ENCODE assay signal across 13 cellular contexts in genomic region chr4:4388836-4389575, GRCh38.
"Had no signal": no experiment of that assay in that cellular context is flagged by ENCODE, and none has a peak within 500 bp of the region (broad histone marks: within the 10 kb centered on the region; RNA-seq: fewer than 3 reads in every experiment).

No MANE protein-coding gene starts in this region.

- H3K9me3 Mint-ChIP-seq: naive B cell; stimulated activated naive CD8-positive, alpha-beta T cell treated with anti-CD3 and anti-CD28 coated beads, Interleukin-15, amount 100 ng/mL, for 72 hours had no signal

- DNase-seq: activated effector memory CD4-positive, alpha-beta T cell treated with Interleukin-2 at 50 U/mL for 16 hours; activated T-cell treated with anti-CD3 and anti-CD28 coated beads, Interleukin-2, amount 50 U/mL, for 1 hour; amygdala; brain microvascular endothelial cell; foreskin melanocyte; lower lobe of right lung; naive B cell; occipital lobe; stimulated activated CD4-positive, alpha-beta T cell treated with anti-CD3 and anti-CD28 coated beads, Interleukin-2, amount 100 ng/mL, for 48 hours; stimulated activated CD8-positive, alpha-beta memory T cell treated with anti-CD3 and anti-CD28 coated beads, Interleukin-4, amount 100 ng/mL, for 48 hours; stimulated activated naive CD8-positive, alpha-beta T cell treated with anti-CD3 and anti-CD28 coated beads, Interleukin-15, amount 100 ng/mL, for 72 hours; SW 1271; uterus had no signal

- H3K36me3 Mint-ChIP-seq: naive B cell had no signal

- H3K27ac ChIP-seq: brain microvascular endothelial cell, lower lobe of right lung, uterus had no signal

- H3K27ac Mint-ChIP-seq: stimulated activated naive CD8-positive, alpha-beta T cell treated with anti-CD3 and anti-CD28 coated beads, Interleukin-15, amount 100 ng/mL, for 72 hours had no signal

- H3K9me3 ChIP-seq: lower lobe of right lung, uterus had no signal

- H3K4me3 ChIP-seq: uterus had no signal

- H3K36me3 ChIP-seq: brain microvascular endothelial cell, lower lobe of right lung, uterus had no signal
